9 cellular contexts compared by ENCODE assay signal in the genomic region with DNA sequence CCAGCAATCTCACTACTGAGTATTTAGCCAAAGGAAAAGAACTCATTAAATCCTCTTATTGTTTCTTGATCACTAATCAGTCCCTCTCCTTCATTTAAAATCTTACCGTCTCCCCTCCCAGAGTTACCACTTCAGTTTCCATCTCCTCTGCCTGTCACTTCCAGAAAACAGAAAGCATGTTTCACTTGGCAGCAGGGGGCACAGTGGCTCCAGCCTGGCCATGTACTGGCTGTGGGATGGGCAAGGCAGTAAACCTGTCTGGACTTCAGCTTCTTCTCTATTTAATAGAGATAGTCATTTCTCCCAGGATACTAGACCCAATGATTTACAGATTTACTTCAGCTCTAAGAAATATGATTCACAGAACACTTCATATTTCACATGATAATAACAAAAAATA.
DNase-seq lines count a peak whose midpoint lies in the region; ATAC-seq, FAIRE-seq and TF ChIP-seq lines count a peak whose summit lies in the region.
"Had no signal": no experiment of that assay in that cellular context is flagged by ENCODE, and none has a peak within 500 bp of the region (broad histone marks: within the 10 kb centered on the region; RNA-seq: fewer than 3 reads in every experiment).

No MANE protein-coding gene starts in this region.

- 38% methylated on average over 1 of the region's 1 CpG for WGBS in GM12878 (ENCODE audit: insufficient coverage, insufficient replicate concordance, low lambda C conversion rate, missing lambda C conversion rate)
- 8% methylated on average over 1 of the region's 1 CpG for WGBS in HepG2 (ENCODE audit: low lambda C conversion rate)

- SMC1A ChIA-PET in GM12878 (lab: Charles Lee; ENCODE audit: uncharacterized antibody, unreplicated experiment) = interaction anchor here (0.5 to 2.7 kb wide), 8 partner anchors 11 to 214 kb away, joined by 3 to 11 read pairs (median 5); no protein-coding TSS in a partner anchor

- H3K27ac ChIP-seq in ACC112 (ENCODE audit: low read depth, low read length) (peak overlapping the region; percentile 93), GM12878 (ENCODE audit: control insufficient read depth, insufficient read depth) (peak overlapping the region; percentile 74; the same call in 1 of the 2 replicates), HepG2 (ENCODE audit: extremely low read length, insufficient read depth, low read length) (no peak overlapping the region)
- H3K27ac ChIP-seq: epithelial cell of prostate had no signal

- H3K9ac ChIP-seq in GM12878 (ENCODE audit: control insufficient read depth, insufficient read depth, low read length) (no peak overlapping the region), HepG2 (ENCODE audit: insufficient read depth, low read depth, low read length) (no peak overlapping the region)

- ATAC-seq in GM12878 (peak; percentile 58), HepG2 (peak; percentile 54; the same call in 2 of the 3 replicates)

- H3K27me3 ChIP-seq in ACC112 (ENCODE audit: insufficient read depth, low read length) (no peaks in the 10 kb centered on the region), GM06990 (replicated peaks; ENCODE audit: control insufficient read depth, insufficient read depth, low read length) (no peaks in the 10 kb centered on the region), GM12878 (replicated peaks in 1 of 2; ENCODE audit: control insufficient read depth in 2 of 2, insufficient read depth in 2 of 2, low read length in 1 of 2) (no peaks in the 10 kb centered on the region), HepG2 (ENCODE audit: control insufficient read depth in 1 of 2, insufficient read depth in 2 of 2, low read length in 2 of 2) (no peaks in the 10 kb centered on the region)

- FAIRE-seq in GM12878 (lab: Jason Lieb, UNC) (no peak), HepG2 (lab: Jason Lieb, UNC) (peak; percentile 49)

- H3K4me2 ChIP-seq in GM12878 (ENCODE audit: control insufficient read depth, insufficient read depth) (no peak overlapping the region), HepG2 (ENCODE audit: low read depth, low read length) (no peak overlapping the region)

- in situ Hi-C loops in GM12878 (cut with MboI) = loop anchor here (5.0 kb wide), 1 partner anchor 216 kb away; no protein-coding TSS in a partner anchor
- in situ Hi-C loops in HepG2 (cut with HindIII; ENCODE audit: extremely low pct_ligation_motif_present, low pct_unique_long_range_greater_than_20kb) = loop anchor here (25.0 kb wide), 1 partner anchor 201 kb away; no protein-coding TSS in a partner anchor

- BruUV-seq in GM12878 (replicated peaks; lab: Mats Ljungman, UMichigan) (no TSS peak), HepG2 (replicated peaks; lab: Mats Ljungman, UMichigan) (no TSS peak)

- H3K4me3 ChIP-seq in ACC112 (ENCODE audit: low read depth, low read length) (no peak overlapping the region; the same call in 1 of the 2 replicates), GM06990 (replicated peaks; ENCODE audit: low read depth, low read length) (no peak overlapping the region), GM12878 (no peak overlapping the region), HepG2 (replicated peaks in 1 of 3; ENCODE audit: insufficient read depth in 1 of 3, low read depth in 2 of 3, low read length in 3 of 3) (no peak overlapping the region)

- TF ChIP-seq EP300 in GM12878 (IDR thresholded peaks at IDR 0.05; ENCODE audit: borderline replicate concordance in 1 of 2, control insufficient read depth in 1 of 2, low read depth in 2 of 2, low read length in 2 of 2) (no peak), HepG2 (IDR thresholded peaks at IDR 0.05; ENCODE audit: low read depth in 2 of 2, low read length in 2 of 2) (no peak), HepG2 (CRISPR knock-in tag; IDR thresholded peaks at IDR 0.05; ENCODE audit: borderline replicate concordance) (no peak)

- H4K20me1 ChIP-seq in GM12878 (ENCODE audit: control insufficient read depth, insufficient read depth) (no peaks in the 10 kb centered on the region), HepG2 (ENCODE audit: insufficient read depth, low read length) (no peaks in the 10 kb centered on the region)

- intact Hi-C loops in GM12878 (cut with micrococcal nuclease; ENCODE audit: unreplicated experiment) = loop anchor here (1.0 to 5.0 kb wide), 2 partner anchors 56 to 214 kb away; no protein-coding TSS in a partner anchor
- intact Hi-C loops in HepG2 (cut with micrococcal nuclease; ENCODE audit: unreplicated experiment) = loop anchor here (1.0 to 5.0 kb wide), 2 partner anchors 214 to 341 kb away; no protein-coding TSS in a partner anchor
- intact Hi-C loops in posterior vena cava (cut with DNase I) = loop anchor here in 1 of 2 donors (10.0 kb wide), 1 partner anchor 214 kb away; no protein-coding TSS in a partner anchor

- TF ChIP-seq RAD21 in GM12878 (IDR thresholded peaks at IDR 0.05; ENCODE audit: insufficient read depth, low read depth, low read length) = peak; percentile 77
- TF ChIP-seq RAD21 in HepG2 (CRISPR knock-in tag; IDR thresholded peaks at IDR 0.05) = no peak

- RAD21 ChIA-PET in GM12878 (lab: Charles Lee; ENCODE audit: unreplicated experiment) = interaction anchor here (0.7 to 0.9 kb wide), 4 partner anchors 17 to 342 kb away, joined by 3 to 4 read pairs (median 4); no protein-coding TSS in a partner anchor

- POLR2A ChIA-PET in GM12878 (lab: Charles Lee) = no interaction called here
- POLR2A ChIA-PET in HepG2 (lab: Yijun Ruan, JAX) = no interaction called here

- no peaks in the 10 kb centered on the region for H3K36me3 ChIP-seq in ACC112 (ENCODE audit: insufficient read depth, low read length)
- H3K36me3 ChIP-seq in GM06990 (ENCODE audit: control insufficient read depth, insufficient read depth, low read length) = no peaks in the 10 kb centered on the region
- peaks cover 0 to 3% of the 10 kb centered on the region in 2 experiments; a peak in 1 of 4 replicates for H3K36me3 ChIP-seq in GM12878 (ENCODE audit: control insufficient read depth in 2 of 2, insufficient read depth in 2 of 2, low read length in 1 of 2)
- no peaks in the 10 kb centered on the region for H3K36me3 ChIP-seq in HepG2 (replicated peaks in 1 of 2; ENCODE audit: control insufficient read depth in 1 of 2, insufficient read depth in 2 of 2, low read length in 2 of 2)

- H3K4me1 ChIP-seq in ACC112 (ENCODE audit: control insufficient read depth, insufficient read depth, low read length, unreplicated experiment) (peaks cover 13% of the 10 kb centered on the region), GM12878 (ENCODE audit: control insufficient read depth, insufficient read depth, low read length) (peaks cover 11% of the 10 kb centered on the region), HepG2 (ENCODE audit: insufficient read depth, low read length) (no peaks in the 10 kb centered on the region)

- H2AFZ ChIP-seq in ACC112 (ENCODE audit: low read length, unreplicated experiment) (peak overlapping the region; percentile 22), GM12878 (ENCODE audit: control insufficient read depth, low read depth, low read length) (no peak overlapping the region), HepG2 (ENCODE audit: low read length) (no peak overlapping the region)

- TF ChIP-seq POLR2A in GM12878 (IDR thresholded peaks at IDR 0.05; ENCODE audit: low read depth, low read length) (no peak), HepG2 (IDR thresholded peaks at IDR 0.05; ENCODE audit: insufficient read depth in 1 of 2, low read depth in 2 of 2, low read length in 2 of 2) (no peak)

- TF ChIP-seq CTCF in GM06990 (IDR thresholded peaks at IDR 0.05; ENCODE audit: insufficient read depth, low read length, poor library complexity, severe bottlenecking) (peak; percentile 53), GM12878 (IDR thresholded peaks at IDR 0.05 in 2 of 3, conservative IDR thresholded peaks at IDR 0.05 in 1 of 3; ENCODE audit: control insufficient read depth in 2 of 3, extremely low read depth in 1 of 3, insufficient read depth in 1 of 3, low read depth in 3 of 3, low read length in 3 of 3) (peak; percentile 29 to 54 (median 32); a peak in 4 of 6 replicates), HepG2 (CRISPR knock-in tag; IDR thresholded peaks at IDR 0.05) (peak; percentile 55)

- H3K9me3 ChIP-seq in GM12878 (replicated peaks; ENCODE audit: control insufficient read depth, insufficient read depth, low read length) = no peaks in the 10 kb centered on the region
- H3K9me3 ChIP-seq in HepG2 (ENCODE audit: low read length) = no peaks in the 10 kb centered on the region

- DNase-seq in GM06990 (ENCODE audit: extremely low read depth, insufficient read length) (no peak), NCI-H460 (ENCODE audit: extremely low read depth, low read depth) (peak; percentile 35), GM12878 (ENCODE audit: low read depth, low spot score) (no peak), HepG2 (ENCODE audit: low spot score) (no peak), NOMO-1 treated with DMSO at 0.1 percent for 48 hours (lab: John Stamatoyannopoulos, UW; ENCODE audit: unreplicated experiment) (no peak), cerebellar nuclear complex (lab: John Stamatoyannopoulos, UW) (no peak), posterior vena cava (ENCODE audit: low spot score) (no peak)

- CTCF ChIA-PET in GM12878 (lab: Yijun Ruan, JAX) (interaction anchor here (0.6 to 3.6 kb wide), 8 partner anchors 9 to 214 kb away, joined by 3 to 22 read pairs (median 4); a partner anchor contains a TSS), HepG2 (lab: Yijun Ruan, JAX; ENCODE audit: low intra/inter-chr PET ratio, low total read pairs) (no interaction called here)

- H3K79me2 ChIP-seq in ACC112 (ENCODE audit: control insufficient read depth, insufficient read depth, low read length, unreplicated experiment) (no peaks in the 10 kb centered on the region), GM12878 (ENCODE audit: control insufficient read depth, insufficient read depth, low read length) (no peaks in the 10 kb centered on the region), HepG2 (ENCODE audit: insufficient read depth, low read length) (no peaks in the 10 kb centered on the region)

TF ChIP-seq in HepG2, 621 proteins besides CTCF, POLR2A, EP300 and RAD21:
- TF ChIP-seq STAG1 (CRISPR knock-in tag; IDR thresholded peaks at IDR 0.05) = peak; percentile 52
- no peak for TF ChIP-seq ZNF33B (CRISPR knock-in tag; IDR thresholded peaks at IDR 0.05)
TF ChIP-seq in HepG2: peak in this region for 1.
